Comparison of ENCODE assay signal across 22 cellular contexts in genomic region chr4:22986881-22987280, GRCh38.
DNase-seq lines count a peak whose midpoint lies in the region; ATAC-seq and TF ChIP-seq lines count a peak whose summit lies in the region.
"Had no signal": no experiment of that assay in that cellular context is flagged by ENCODE, and none has a peak within 500 bp of the region (broad histone marks: within the 10 kb centered on the region; RNA-seq: fewer than 3 reads in every experiment).

No MANE protein-coding gene starts in this region.

- H3K36me3 ChIP-seq in PC-3 (ENCODE audit: low read depth, low read length) = no peaks in the 10 kb centered on the region
- H3K36me3 ChIP-seq: Peyer's patch, SJCRH30 had no signal

- no peaks in the 10 kb centered on the region for H3F3A ChIP-seq in PC-3 (ENCODE audit: low read length, unreplicated experiment)

- intact Hi-C loops in PC-3 (cut with micrococcal nuclease) = loop anchor here (10.0 kb wide), 1 partner anchor 78 kb away; no protein-coding TSS in a partner anchor

- peak; percentile 35; the same call in 1 of the 2 replicates for ATAC-seq in PC-3
- ATAC-seq in GM18502 (IDR thresholded peaks at IDR 0.05; ENCODE audit: poor library complexity, unreplicated experiment) = no peak
- ATAC-seq: HepG2, K562 had no signal

- H3K27me3 ChIP-seq in PC-3 (ENCODE audit: low read length) = no peaks in the 10 kb centered on the region
- H3K27me3 ChIP-seq: Peyer's patch, SJCRH30 had no signal

- POLR2A ChIA-PET in PC-3 (lab: Charles Lee; ENCODE audit: unreplicated experiment) = no interaction called here

- H3K9me2 ChIP-seq in PC-3 (replicated peaks; ENCODE audit: low read length) = no peaks in the 10 kb centered on the region

- H2AFZ ChIP-seq in PC-3 (ENCODE audit: low read length) = no peak overlapping the region

- no peak for TF ChIP-seq CTCF in PC-3 (conservative IDR thresholded peaks at IDR 0.05; ENCODE audit: low read depth, low read length)
- TF ChIP-seq CTCF in astrocyte of the spinal cord (IDR thresholded peaks at IDR 0.05; ENCODE audit: low read depth, low read length) = no peak

- in situ Hi-C loops in astrocyte of the spinal cord (cut with HindIII; ENCODE audit: low sequenced_read_pairs) (no loop called here), ACHN (cut with HindIII; ENCODE audit: low pct_ligation_motif_present, low pct_unique_long_range_greater_than_20kb, low sequenced_read_pairs) (no loop called here)

- H4K20me1 ChIP-seq in PC-3 (ENCODE audit: low read length) = no peaks in the 10 kb centered on the region

- H3K4me2 ChIP-seq in PC-3 (ENCODE audit: low read length) = peak overlapping the region; percentile 60

- H3K79me2 ChIP-seq in PC-3 (ENCODE audit: low read length) = no peaks in the 10 kb centered on the region

- DNase-seq in PC-3 (no peak), astrocyte of the spinal cord (ENCODE audit: low read depth, low spot score) (peak; percentile 33), myocyte (ENCODE audit: low read depth) (peak; percentile 29), ACHN (no peak), AG08395 (ENCODE audit: low spot score) (no peak)
- DNase-seq: Calu3; CD8-positive, alpha-beta memory T cell; DMS153; NCI-H1092; NCI-H1436; NCI-H1930; NCI-H226; NCI-H774; NK-92 treated with Interleukin-12 subunit alpha and Interleukin-12 subunit beta, amount 100 ng/mL, for 24 hours; Peyer's patch; SJCRH30 had no signal

- no peak overlapping the region for H3K4me3 ChIP-seq in PC-3 (ENCODE audit: low read length)
- no peak overlapping the region for H3K4me3 ChIP-seq in astrocyte of the spinal cord (ENCODE audit: low read depth, low read length)
- H3K4me3 ChIP-seq: K562, Peyer's patch, SJCRH30 had no signal

- BruUV-seq in PC-3 (replicated peaks; lab: Mats Ljungman, UMichigan) = no TSS peak

- CTCF ChIA-PET in PC-3 (lab: Charles Lee) = no interaction called here

- H3K27ac ChIP-seq in PC-3 (ENCODE audit: low read length) = no peak overlapping the region; the same call in 1 of the 2 replicates
- peak overlapping the region; percentile 47 for H3K27ac ChIP-seq in temporal lobe (ENCODE audit: low read depth, low read length)
- H3K27ac ChIP-seq: C4-2B, HL-60, Peyer's patch, SJCRH30 had no signal

- H3K9me3 ChIP-seq in PC-3 (ENCODE audit: low read length) = no peaks in the 10 kb centered on the region
- H3K9me3 ChIP-seq: Peyer's patch, SJCRH30 had no signal

- H3K9ac ChIP-seq in PC-3 (ENCODE audit: low read length) = no peak overlapping the region

- H3K4me1 ChIP-seq in PC-3 (ENCODE audit: insufficient read depth, low read length) = peaks cover 41% of the 10 kb centered on the region
- H3K4me1 ChIP-seq: Peyer's patch, SJCRH30 had no signal

Comparison
In these comparisons a context has a peak if more than half of its experiments do, and no peak if none do; other contexts are left out.
1. DNase-seq: peak in astrocyte of the spinal cord (single experiment) and myocyte (single experiment); none in PC-3 (single experiment), ACHN (single experiment) and AG08395 (single experiment).